8 cellular contexts compared by ENCODE assay signal in genomic region chr5:148383564-148384388, GRCh38. TPM values are rescaled to one million over a fixed set of nuclear protein-coding genes. Genes with fewer than 3 reads are reported as not detected.
DNase-seq lines count a peak whose midpoint lies in the region; ATAC-seq and TF ChIP-seq lines count a peak whose summit lies in the region.

Gene FBXO38 (plus strand): TSS chr5:148383958. CDS start chr5:148394777, 10,819 bp downstream.

- peak; percentile 99 for ATAC-seq in HG02610 (IDR thresholded peaks at IDR 0.05; ENCODE audit: unreplicated experiment)
- peak; percentile 97 to 98 for ATAC-seq in activated naive CD4-positive, alpha-beta T cell treated with anti-CD3 and anti-CD28 coated beads, Interleukin-2, amount 50 U/mL, for 72 hours

- peaks cover 18 to 54% of the 10 kb centered on the region in 2 donors for H3K36me3 Mint-ChIP-seq in activated naive CD4-positive, alpha-beta T cell treated with anti-CD3 and anti-CD28 coated beads, Interleukin-2, amount 50 U/mL, for 72 hours

- peak; percentile 61 for TF ChIP-seq POLR2A in GM10847 (IDR thresholded peaks at IDR 0.05; ENCODE audit: extremely low read depth, insufficient read length)

- H3K27ac ChIP-seq in temporal lobe (ENCODE audit: low read depth, low read length), result peak within 1 kb of the TSS; percentile 73

- peak; percentile 95 for DNase-seq in NCI-H1092 treated with DMSO at 0.1 percent for 48 hours (lab: John Stamatoyannopoulos, UW)
- peak; percentile 83 for DNase-seq in SKM-1 (lab: John Stamatoyannopoulos, UW; ENCODE audit: unreplicated experiment)
- peak; percentile 91 to 95 for DNase-seq in activated naive CD4-positive, alpha-beta T cell treated with anti-CD3 and anti-CD28 coated beads, Interleukin-2, amount 50 U/mL, for 72 hours (ENCODE audit: low spot score in 2 of 2)
- peak; percentile 87 for DNase-seq in glomerular endothelial cell (ENCODE audit: extremely low read depth, low read depth, low spot score)
- peak; percentile 91 for DNase-seq in occipital lobe (lab: John Stamatoyannopoulos, UW)

- peak within 1 kb of the TSS; percentile 93 to 98 for H3K27ac Mint-ChIP-seq in activated naive CD4-positive, alpha-beta T cell treated with anti-CD3 and anti-CD28 coated beads, Interleukin-2, amount 50 U/mL, for 72 hours

- peaks cover 0 to under 1% of the 10 kb centered on the region in 2 donors for H3K9me3 Mint-ChIP-seq in activated naive CD4-positive, alpha-beta T cell treated with anti-CD3 and anti-CD28 coated beads, Interleukin-2, amount 50 U/mL, for 72 hours

RNA-seq across cellular contexts. Expression of gene FBXO38, which starts in this region (rescaled TPM):
- 10 to 100 TPM; 48.7 to 60.3 TPM for total RNA-seq in activated naive CD4-positive, alpha-beta T cell treated with anti-CD3 and anti-CD28 coated beads, Interleukin-2, amount 50 U/mL, for 72 hours
- total RNA-seq in glomerular endothelial cell (34.8 and 38.2 TPM in 2 replicates), occipital lobe (77.5 TPM), temporal lobe (48.4 TPM)

Comparison
In these comparisons a context has a peak if more than half of its experiments do, and no peak if none do; other contexts are left out.
1. Peak in every context shown above with its lines: DNase-seq, ATAC-seq and H3K27ac ChIP-seq.